In the genomic region with DNA sequence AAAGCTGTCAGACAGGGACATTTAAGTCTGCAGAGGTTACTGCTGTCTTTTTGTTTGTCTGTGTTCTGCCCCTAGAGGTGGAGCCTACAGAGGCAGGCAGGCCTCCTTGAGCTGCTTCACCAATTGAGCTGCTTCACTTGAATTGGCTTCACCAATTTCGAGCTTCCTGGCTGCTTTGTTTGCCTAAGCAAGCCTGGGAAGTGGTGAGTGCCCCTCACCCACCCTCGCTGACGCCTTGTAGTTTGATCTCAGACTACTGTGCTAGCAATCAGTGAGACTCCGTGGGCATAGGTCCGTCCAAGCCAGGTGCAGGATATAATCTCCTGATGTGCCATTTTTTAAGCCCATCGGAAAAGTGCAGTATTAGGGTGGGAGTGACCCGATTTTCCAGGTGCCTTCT, we compare ENCODE assay signal across 8 cellular contexts.
DNase-seq lines count a peak whose midpoint lies in the region; ATAC-seq and TF ChIP-seq lines count a peak whose summit lies in the region.
"Not testable (repeated sequence)": the region's sequence is repeated elsewhere in the genome, so short reads cannot be mapped to it uniquely, and the experiment has no call there.

No MANE protein-coding gene starts in this region.

- TF ChIP-seq EP300 in sigmoid colon (IDR thresholded peaks at IDR 0.05), result not testable (repeated sequence)

- peaks cover 63% of the 10 kb centered on the region for H3K9me3 Mint-ChIP-seq in chondrocyte (ENCODE audit: low read depth)
- H3K9me3 Mint-ChIP-seq in osteocyte (ENCODE audit: unreplicated experiment), result peaks cover 39% of the 10 kb centered on the region
- not testable (repeated sequence) for H3K9me3 Mint-ChIP-seq in type B pancreatic cell

- H2AFZ ChIP-seq in DND-41 (ENCODE audit: low read depth, low read length), result not testable (repeated sequence)

- H3K27me3 Mint-ChIP-seq in chondrocyte (ENCODE audit: low read depth); osteocyte (ENCODE audit: unreplicated experiment); type B pancreatic cell: not testable (repeated sequence)

- not testable (repeated sequence) for H3K27ac Mint-ChIP-seq in chondrocyte (ENCODE audit: unreplicated experiment); osteocyte (ENCODE audit: unreplicated experiment); type B pancreatic cell

- H3K36me3 Mint-ChIP-seq in chondrocyte (ENCODE audit: low read depth); osteocyte (ENCODE audit: unreplicated experiment); type B pancreatic cell: not testable (repeated sequence)

- H3K4me3 ChIP-seq in DND-41 (ENCODE audit: low read depth in 1 of 2, low read length in 2 of 2); Peyer's patch; sigmoid colon; uterus: not testable (repeated sequence)

- ATAC-seq in DND-41 (ENCODE audit: insufficient read depth, low read depth); left lobe of liver: not testable (repeated sequence)

- not testable (repeated sequence) for H3K4me1 Mint-ChIP-seq in chondrocyte (ENCODE audit: low read depth); osteocyte (ENCODE audit: unreplicated experiment); type B pancreatic cell (ENCODE audit: unreplicated experiment)

- peak; percentile 3 for DNase-seq in DND-41
- DNase-seq in Peyer's patch, result peak in 2 of 3 donors; percentile 6 to 8
- peak; percentile 29 for DNase-seq in chondrocyte (ENCODE audit: low spot score)
- peak; percentile 7 for DNase-seq in left lobe of liver (ENCODE audit: low spot score)
- DNase-seq in osteocyte (ENCODE audit: extremely low spot score, unreplicated experiment), result peak; percentile 53
- peak; percentile 27 for DNase-seq in sigmoid colon
- peak; percentile 40 for DNase-seq in type B pancreatic cell (ENCODE audit: extremely low spot score, unreplicated experiment)
- DNase-seq in uterus, result peak; percentile 1

- H3K36me3 ChIP-seq in DND-41 (ENCODE audit: insufficient read depth, low read length); Peyer's patch; sigmoid colon; uterus: not testable (repeated sequence)

- not testable (repeated sequence) for TF ChIP-seq CTCF in DND-41 (IDR thresholded peaks at IDR 0.05; ENCODE audit: borderline replicate concordance, extremely low read depth, low read length, poor library complexity, severe bottlenecking); Peyer's patch (IDR thresholded peaks at IDR 0.05); chondrocyte (IDR thresholded peaks at IDR 0.05); osteocyte (IDR thresholded peaks at IDR 0.05); sigmoid colon (IDR thresholded peaks at IDR 0.05); type B pancreatic cell (conservative IDR thresholded peaks at IDR 0.05); uterus (IDR thresholded peaks at IDR 0.05)

- H3K27me3 ChIP-seq in DND-41 (ENCODE audit: insufficient read depth, low read length, poor library complexity); Peyer's patch; sigmoid colon; uterus: not testable (repeated sequence)

- H3K79me2 ChIP-seq in DND-41 (ENCODE audit: insufficient read depth, low read length), result not testable (repeated sequence)

- 77 to 80% methylated on average over 7 of the region's 7 CpGs for WGBS in sigmoid colon, 2 donors

- not testable (repeated sequence) for TF ChIP-seq POLR2A in Peyer's patch (IDR thresholded peaks at IDR 0.05); sigmoid colon (IDR thresholded peaks at IDR 0.05); uterus (IDR thresholded peaks at IDR 0.05)

- not testable (repeated sequence) for H3K4me2 ChIP-seq in DND-41 (ENCODE audit: insufficient read depth, low read length)

- not testable (repeated sequence) for H3K27ac ChIP-seq in DND-41 (ENCODE audit: low read length); Peyer's patch; sigmoid colon; uterus

- not testable (repeated sequence) for H4K20me1 ChIP-seq in DND-41 (ENCODE audit: insufficient read depth, low read length)

- not testable (repeated sequence) for H3K4me1 ChIP-seq in DND-41 (ENCODE audit: insufficient read depth, low read length); Peyer's patch; sigmoid colon; uterus

- H3K9me3 ChIP-seq in DND-41 (ENCODE audit: insufficient read depth, low read length, severe bottlenecking); Peyer's patch; sigmoid colon; uterus: not testable (repeated sequence)

- H3K4me3 Mint-ChIP-seq in chondrocyte (ENCODE audit: unreplicated experiment); osteocyte (ENCODE audit: unreplicated experiment); type B pancreatic cell: not testable (repeated sequence)

- intact Hi-C loops in sigmoid colon (cut with DNase I); uterus (cut with DNase I; ENCODE audit: low total_unique reads): not testable (repeated sequence)

- H3K9ac ChIP-seq in DND-41 (ENCODE audit: low read depth, low read length), result not testable (repeated sequence)

Comparison
In these comparisons a context has a peak if more than half of its experiments do, and no peak if none do; other contexts are left out.
1. DNase-seq: peak in every context shown above with its lines; median percentile 53 in osteocyte; 40 in type B pancreatic cell; 29 in chondrocyte; 27 in sigmoid colon; 7 in Peyer's patch; 7 in left lobe of liver; 3 in DND-41; 1 in uterus.